9 cellular contexts compared by ENCODE assay signal in the genomic region with DNA sequence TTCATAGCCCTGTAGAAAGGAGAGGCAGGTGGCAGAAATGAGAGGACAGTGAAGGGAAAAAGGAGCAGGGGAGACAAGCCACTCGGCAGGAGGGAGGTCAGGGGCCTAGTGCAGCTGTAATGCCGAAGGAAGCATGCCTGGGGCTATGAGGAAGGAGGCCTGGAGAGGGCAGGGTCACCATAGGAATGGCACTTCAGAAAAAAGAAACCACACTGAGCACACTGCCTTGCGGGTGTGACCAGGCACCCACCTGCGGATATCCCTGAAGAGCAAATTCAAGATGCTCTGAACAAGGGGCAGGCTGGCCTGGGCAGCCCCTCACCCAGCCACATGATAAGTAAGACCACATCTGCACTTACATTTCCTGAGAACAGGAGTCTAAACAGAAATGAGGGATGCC.
DNase-seq lines count a peak whose midpoint lies in the region; ATAC-seq and TF ChIP-seq lines count a peak whose summit lies in the region.
"Had no signal": no experiment of that assay in that cellular context is flagged by ENCODE, and none has a peak within 500 bp of the region (broad histone marks: within the 10 kb centered on the region; RNA-seq: fewer than 3 reads in every experiment).

No MANE protein-coding gene starts in this region.

- WGBS in mammary epithelial cell (ENCODE audit: low coverage, missing lambda C conversion rate): 100% methylated on average over 4 of the region's 4 CpGs

- no peaks in the 10 kb centered on the region for H4K20me1 ChIP-seq in mammary epithelial cell (ENCODE audit: insufficient read depth, low read length)

- no peak overlapping the region for H3K4me2 ChIP-seq in mammary epithelial cell (ENCODE audit: insufficient read depth, low read depth, low read length)

- no peaks in the 10 kb centered on the region for H3K27me3 Mint-ChIP-seq in MCF 10A (ENCODE audit: insufficient read depth, unreplicated experiment)
- H3K27me3 Mint-ChIP-seq in activated CD8-positive, alpha-beta T cell treated with anti-CD3 and anti-CD28 coated beads, Interleukin-2, amount 10 ng/mL, durations not matched to agents 7 days and 5 days (ENCODE audit: low read depth): no peaks in the 10 kb centered on the region

- H2AFZ ChIP-seq in mammary epithelial cell (ENCODE audit: low read depth, low read length): no peak overlapping the region
- H2AFZ ChIP-seq: parathyroid adenoma had no signal

- no peak overlapping the region for H3K9ac ChIP-seq in mammary epithelial cell (ENCODE audit: insufficient read depth, low read length)
- H3K9ac ChIP-seq: parathyroid adenoma had no signal

- POLR2A ChIA-PET in MCF 10A (lab: Yijun Ruan, JAX): no interaction called here
- POLR2A ChIA-PET in activated CD8-positive, alpha-beta T cell treated with anti-CD3 and anti-CD28 coated beads, Interleukin-2, amount 10 ng/mL, durations not matched to agents 7 days and 5 days (lab: Charles Lee): interaction anchor here (1.0 kb wide), 1 partner anchor 105 kb away, joined by 3 read pairs; a partner anchor contains a TSS

- dilution Hi-C loops in mammary epithelial cell (cut with HindIII; ENCODE audit: low sequenced_read_pairs): no loop called here

- no peaks in the 10 kb centered on the region for H3K9me3 Mint-ChIP-seq in MCF 10A (ENCODE audit: unreplicated experiment)
- no peaks in the 10 kb centered on the region for H3K9me3 Mint-ChIP-seq in activated CD8-positive, alpha-beta T cell treated with anti-CD3 and anti-CD28 coated beads, Interleukin-2, amount 10 ng/mL, durations not matched to agents 7 days and 5 days (ENCODE audit: insufficient read depth)

- peak overlapping the region; percentile 26 for H3K27ac Mint-ChIP-seq in MCF 10A (ENCODE audit: low read depth, unreplicated experiment)
- peak overlapping the region; percentile 31 for H3K27ac Mint-ChIP-seq in activated CD8-positive, alpha-beta T cell treated with anti-CD3 and anti-CD28 coated beads, Interleukin-2, amount 10 ng/mL, durations not matched to agents 7 days and 5 days

- H3K36me3 ChIP-seq in mammary epithelial cell (ENCODE audit: insufficient read depth, low read length) (peaks cover 6% of the 10 kb centered on the region), upper lobe of right lung (peaks cover 71% of the 10 kb centered on the region)

- TF ChIP-seq CTCF in MCF 10A (IDR thresholded peaks at IDR 0.05; ENCODE audit: unreplicated experiment) (no peak), mammary epithelial cell (conservative IDR thresholded peaks at IDR 0.05 in 1 of 2, IDR thresholded peaks at IDR 0.05 in 1 of 2; ENCODE audit: extremely low read depth in 1 of 2, insufficient read depth in 1 of 2, low read depth in 1 of 2, low read length in 2 of 2) (no peak), upper lobe of right lung (IDR thresholded peaks at IDR 0.05) (peak; percentile 35)

- in situ Hi-C loops in mammary epithelial cell (cut with MboI; ENCODE audit: low sequenced_read_pairs in 2 of 2): loop anchor here in 1 of 2 donors (10.0 kb wide), 1 partner anchor 63 kb away; no protein-coding TSS in a partner anchor

- CTCF ChIA-PET in MCF 10A (lab: Yijun Ruan, JAX): interaction anchor here (0.7 kb wide), 1 partner anchor 371 kb away, joined by 3 read pairs; no protein-coding TSS in a partner anchor
- CTCF ChIA-PET in mammary epithelial cell (lab: Charles Lee; ENCODE audit: low non-redundant PET): no interaction called here
- CTCF ChIA-PET in activated CD8-positive, alpha-beta T cell treated with anti-CD3 and anti-CD28 coated beads, Interleukin-2, amount 10 ng/mL, durations not matched to agents 7 days and 5 days (lab: Charles Lee): interaction anchor here (0.7 kb wide), 1 partner anchor 179 kb away, joined by 4 read pairs; no protein-coding TSS in a partner anchor

- H3K27me3 ChIP-seq in mammary epithelial cell (ENCODE audit: insufficient read depth, low read length) (no peaks in the 10 kb centered on the region), upper lobe of right lung (no peaks in the 10 kb centered on the region)

- H3K4me3 Mint-ChIP-seq in MCF 10A (ENCODE audit: unreplicated experiment): no peak overlapping the region
- H3K4me3 Mint-ChIP-seq in activated CD8-positive, alpha-beta T cell treated with anti-CD3 and anti-CD28 coated beads, Interleukin-2, amount 10 ng/mL, durations not matched to agents 7 days and 5 days: no peak overlapping the region

- peaks cover 2% of the 10 kb centered on the region for H3K4me1 ChIP-seq in mammary epithelial cell (ENCODE audit: insufficient read depth, low read length)
- H3K4me1 ChIP-seq in upper lobe of right lung: peaks cover 18% of the 10 kb centered on the region
- H3K4me1 ChIP-seq: parathyroid adenoma had no signal

- no peaks in the 10 kb centered on the region for H3K79me2 ChIP-seq in mammary epithelial cell (ENCODE audit: insufficient read depth, low read length)
- H3K79me2 ChIP-seq: parathyroid adenoma had no signal

- BruUV-seq in MCF 10A (replicated peaks; lab: Mats Ljungman, UMichigan) (no TSS peak), mammary epithelial cell (replicated peaks; lab: Mats Ljungman, UMichigan) (no TSS peak)

- peaks cover 52% of the 10 kb centered on the region for H3K36me3 Mint-ChIP-seq in MCF 10A (ENCODE audit: insufficient read depth, unreplicated experiment)
- H3K36me3 Mint-ChIP-seq in activated CD8-positive, alpha-beta T cell treated with anti-CD3 and anti-CD28 coated beads, Interleukin-2, amount 10 ng/mL, durations not matched to agents 7 days and 5 days (ENCODE audit: low read depth): peaks cover 76% of the 10 kb centered on the region

- H3K27ac ChIP-seq in mammary epithelial cell (ENCODE audit: insufficient read depth, low read depth, low read length) (no peak overlapping the region), upper lobe of right lung (no peak overlapping the region)
- H3K27ac ChIP-seq: parathyroid adenoma had no signal

- no peak for ATAC-seq in activated CD8-positive, alpha-beta T cell treated with anti-CD3 and anti-CD28 coated beads, Interleukin-2, amount 10 ng/mL, durations not matched to agents 7 days and 5 days
- peak; percentile 70 for ATAC-seq in upper lobe of right lung
- ATAC-seq in GM21717 (IDR thresholded peaks at IDR 0.05; ENCODE audit: unreplicated experiment): no peak

- peak; percentile 20 for DNase-seq in MCF 10A (ENCODE audit: unreplicated experiment)
- DNase-seq in mammary epithelial cell: no peak
- no peak for DNase-seq in activated CD8-positive, alpha-beta T cell treated with anti-CD3 and anti-CD28 coated beads, Interleukin-2, amount 10 ng/mL, durations not matched to agents 7 days and 5 days
- DNase-seq in iris pigment epithelial cell (ENCODE audit: low read depth): peak; percentile 23
- DNase-seq in upper lobe of right lung: no peak
- no peak for DNase-seq in AG08396 (ENCODE audit: low spot score)
- DNase-seq in nucleus accumbens (lab: John Stamatoyannopoulos, UW): no peak

- no peaks in the 10 kb centered on the region for H3K9me3 ChIP-seq in mammary epithelial cell (replicated peaks; ENCODE audit: insufficient read depth, low read length)
- H3K9me3 ChIP-seq in upper lobe of right lung: no peaks in the 10 kb centered on the region

- no peak overlapping the region for H3K4me3 ChIP-seq in mammary epithelial cell (replicated peaks in 1 of 3; ENCODE audit: insufficient read depth in 1 of 3, low read depth in 2 of 3, low read length in 3 of 3)
- no peak overlapping the region for H3K4me3 ChIP-seq in upper lobe of right lung

- H3K4me1 Mint-ChIP-seq in MCF 10A (ENCODE audit: insufficient read depth, unreplicated experiment): peaks cover 3% of the 10 kb centered on the region
- peaks cover 28% of the 10 kb centered on the region for H3K4me1 Mint-ChIP-seq in activated CD8-positive, alpha-beta T cell treated with anti-CD3 and anti-CD28 coated beads, Interleukin-2, amount 10 ng/mL, durations not matched to agents 7 days and 5 days (ENCODE audit: low read depth)

- intact Hi-C loops in MCF 10A (cut with micrococcal nuclease): loop anchor here (10.0 kb wide), 2 partner anchors 163 to 343 kb away; no protein-coding TSS in a partner anchor
- intact Hi-C loops in mammary epithelial cell (cut with micrococcal nuclease): no loop called here
- intact Hi-C loops in upper lobe of right lung (cut with DNase I): no loop called here

Comparison
In these comparisons a context has a peak if more than half of its experiments do, and no peak if none do; other contexts are left out.
1. DNase-seq: peak in MCF 10A (single experiment) and iris pigment epithelial cell (single experiment); none in mammary epithelial cell (single experiment), activated CD8-positive, alpha-beta T cell treated with anti-CD3 and anti-CD28 coated beads, Interleukin-2, amount 10 ng/mL, durations not matched to agents 7 days and 5 days (single experiment), upper lobe of right lung (single experiment), AG08396 (single experiment) and nucleus accumbens (0 of 56).